ENCODE assay signal across 8 cellular contexts in the genomic region with DNA sequence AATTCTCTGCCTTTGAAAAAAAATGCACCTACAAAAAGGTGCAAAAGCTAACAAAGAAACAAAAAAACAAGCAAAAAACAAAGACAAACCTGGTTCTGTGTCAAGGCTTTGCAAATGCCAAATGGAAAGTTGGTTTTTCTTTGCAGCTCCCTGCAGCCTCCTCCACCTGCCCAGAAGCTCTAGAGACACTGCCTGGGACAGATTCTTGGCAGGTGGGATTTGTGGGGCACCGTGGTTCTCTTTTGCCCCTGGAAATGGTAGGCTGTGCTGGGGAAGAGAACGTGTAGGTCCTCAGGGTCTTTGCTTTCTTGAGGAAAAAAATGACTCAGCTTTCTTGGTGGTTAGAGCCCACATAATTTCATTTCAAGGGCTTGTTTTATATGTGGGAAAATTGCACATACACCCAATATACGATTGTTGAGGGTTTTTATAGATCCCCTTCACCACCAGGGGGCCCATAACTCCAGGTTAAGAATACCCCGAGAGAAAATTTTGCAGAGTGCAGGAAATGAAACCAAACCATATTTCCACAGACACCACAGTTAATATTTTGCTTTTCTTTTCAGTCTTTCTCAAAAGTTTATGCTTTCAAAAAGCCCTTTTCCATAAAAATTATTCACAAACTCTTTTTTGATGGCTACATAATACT. TPM values are rescaled to one million over a fixed set of nuclear protein-coding genes. Genes with fewer than 3 reads are reported as not detected.
DNase-seq lines count a peak whose midpoint lies in the region; ATAC-seq and TF ChIP-seq lines count a peak whose summit lies in the region.

No MANE protein-coding gene starts in this region.

- peak; percentile 69 for TF ChIP-seq CTCF in GM12872 (IDR thresholded peaks at IDR 0.05; ENCODE audit: insufficient read depth, low read depth, low read length)
- peak; percentile 80 for TF ChIP-seq CTCF in epithelial cell of proximal tubule (conservative IDR thresholded peaks at IDR 0.05; ENCODE audit: low read depth, low read length)
- peak in 2 of 3 donors; percentile 29 to 57 for TF ChIP-seq CTCF in omental fat pad (IDR thresholded peaks at IDR 0.05)

- CTCF ChIA-PET in activated CD4-positive, alpha-beta T cell treated with anti-CD3 and anti-CD28 coated beads, Interleukin-2, amount 10 ng/mL, durations not matched to agents 7 days and 5 days (lab: Charles Lee), result interaction anchor here (1.0 kb wide), 1 partner anchor 9 kb away, joined by 3 read pairs; no protein-coding TSS in a partner anchor

- H3K4me1 Mint-ChIP-seq in activated CD4-positive, alpha-beta T cell treated with anti-CD3 and anti-CD28 coated beads, Interleukin-2, amount 10 ng/mL, durations not matched to agents 7 days and 5 days, result peaks cover 11% of the 10 kb centered on the region

- H3K4me3 ChIP-seq in epithelial cell of proximal tubule (ENCODE audit: low read depth, low read length), result no peak overlapping the region

- POLR2A ChIA-PET in activated CD4-positive, alpha-beta T cell treated with anti-CD3 and anti-CD28 coated beads, Interleukin-2, amount 10 ng/mL, durations not matched to agents 7 days and 5 days (lab: Charles Lee), result no interaction called here

- no peak overlapping the region for H3K4me3 Mint-ChIP-seq in activated CD4-positive, alpha-beta T cell treated with anti-CD3 and anti-CD28 coated beads, Interleukin-2, amount 10 ng/mL, durations not matched to agents 7 days and 5 days

- no peaks in the 10 kb centered on the region for H3K36me3 Mint-ChIP-seq in activated CD4-positive, alpha-beta T cell treated with anti-CD3 and anti-CD28 coated beads, Interleukin-2, amount 10 ng/mL, durations not matched to agents 7 days and 5 days (ENCODE audit: low read depth)

- H3K9me3 Mint-ChIP-seq in activated CD4-positive, alpha-beta T cell treated with anti-CD3 and anti-CD28 coated beads, Interleukin-2, amount 10 ng/mL, durations not matched to agents 7 days and 5 days, result no peaks in the 10 kb centered on the region

- DNase-seq in M059J (ENCODE audit: low read depth) (peak; percentile 69), epithelial cell of proximal tubule (ENCODE audit: low read depth) (no peak), omental fat pad (ENCODE audit: low spot score) (no peak), globus pallidus (ENCODE audit: low spot score) (no peak)
- peak; percentile 79 for DNase-seq in activated CD4-positive, alpha-beta T cell treated with anti-CD3 and anti-CD28 coated beads, Interleukin-2, amount 10 ng/mL, durations not matched to agents 7 days and 5 days

- H3K27ac Mint-ChIP-seq in activated CD4-positive, alpha-beta T cell treated with anti-CD3 and anti-CD28 coated beads, Interleukin-2, amount 10 ng/mL, durations not matched to agents 7 days and 5 days, result peak overlapping the region; percentile 3

- peaks cover 27% of the 10 kb centered on the region for H3K27me3 Mint-ChIP-seq in activated CD4-positive, alpha-beta T cell treated with anti-CD3 and anti-CD28 coated beads, Interleukin-2, amount 10 ng/mL, durations not matched to agents 7 days and 5 days

- ATAC-seq in GM21717 (IDR thresholded peaks at IDR 0.05; ENCODE audit: unreplicated experiment) (peak; percentile 90), omental fat pad (ENCODE audit: low FRiP score) (peak; percentile 64), GM19452 (IDR thresholded peaks at IDR 0.05; ENCODE audit: unreplicated experiment) (no peak)

RNA-seq across cellular contexts. Expression of a gene that starts 58.7 kb away (rescaled TPM):
- total RNA-seq in M059J (2014; rRNA removed; shearing (Covaris generic)), result 0.52 TPM in 1 of 2 replicates, not detected in the other
- not detected for total RNA-seq in activated CD4-positive, alpha-beta T cell treated with anti-CD3 and anti-CD28 coated beads, Interleukin-2, amount 10 ng/mL, durations not matched to agents 7 days and 5 days
- 3.1 and 6.9 TPM in 2 replicates for total RNA-seq in epithelial cell of proximal tubule
- under 1 TPM in 1 of 4 donors, not detected in 3; 0.93 TPM for total RNA-seq in omental fat pad

Comparison
In these comparisons a context has a peak if more than half of its experiments do, and no peak if none do; other contexts are left out.
1. DNase-seq: peak in M059J (single experiment) and activated CD4-positive, alpha-beta T cell treated with anti-CD3 and anti-CD28 coated beads, Interleukin-2, amount 10 ng/mL, durations not matched to agents 7 days and 5 days (single experiment); none in epithelial cell of proximal tubule (single experiment), omental fat pad (single experiment) and globus pallidus (single experiment).
2. Peak in every context shown above with its lines, with median percentiles within 50 percentile points of each other: CTCF ChIP-seq.